8 cellular contexts compared by ENCODE assay signal in genomic region chr7:95871078-95871848, GRCh38.
DNase-seq lines count a peak whose midpoint lies in the region; ATAC-seq and TF ChIP-seq lines count a peak whose summit lies in the region.

No MANE protein-coding gene starts in this region.

- no peak overlapping the region for H3K4me3 ChIP-seq in DOHH2 (ENCODE audit: low read length)

- no peaks in the 10 kb centered on the region for H3K9me2 ChIP-seq in DOHH2 (replicated peaks; ENCODE audit: control insufficient read depth, low read length)

- no peak overlapping the region for H3K27ac ChIP-seq in DOHH2 (ENCODE audit: low read depth, low read length)

- no peaks in the 10 kb centered on the region for H3K79me2 ChIP-seq in DOHH2 (ENCODE audit: control insufficient read depth, low read length)

- no peak overlapping the region for H3K4me3 Mint-ChIP-seq in T-helper 2 cell treated with Interferon-gamma antibody and Interleukin-4, amounts not matched to agents 5 μg/mL and 100 μg/mL, for 36 hours

- no peaks in the 10 kb centered on the region for H3K36me3 ChIP-seq in DOHH2 (ENCODE audit: control insufficient read depth, low read length)

- H3K27me3 Mint-ChIP-seq in T-helper 2 cell treated with Interferon-gamma antibody and Interleukin-4, amounts not matched to agents 5 μg/mL and 100 μg/mL, for 36 hours (ENCODE audit: low read depth), result no peaks in the 10 kb centered on the region

- DNase-seq in NCI-H1417 (lab: John Stamatoyannopoulos, UW) (peak; percentile 64 to 91 (median 83)), SW480 (ENCODE audit: low spot score) (peak; percentile 76), globus pallidus (ENCODE audit: low spot score) (peak; percentile 69), retina (peak; percentile 57)
- no peak for DNase-seq in T-helper 2 cell treated with Interferon-gamma antibody and Interleukin-4, amounts not matched to agents 5 μg/mL and 100 μg/mL, for 36 hours (ENCODE audit: low spot score)
- no peak for DNase-seq in stimulated activated CD4-positive, alpha-beta T cell treated with anti-CD3 and anti-CD28 coated beads, Interleukin-4, amount 100 ng/mL, for 1 hour

- no peaks in the 10 kb centered on the region for H3K36me3 Mint-ChIP-seq in T-helper 2 cell treated with Interferon-gamma antibody and Interleukin-4, amounts not matched to agents 5 μg/mL and 100 μg/mL, for 36 hours (ENCODE audit: low read depth)

- no peak overlapping the region for H3K27ac Mint-ChIP-seq in T-helper 2 cell treated with Interferon-gamma antibody and Interleukin-4, amounts not matched to agents 5 μg/mL and 100 μg/mL, for 36 hours

- no peaks in the 10 kb centered on the region for H3K9me3 ChIP-seq in DOHH2 (ENCODE audit: control insufficient read depth, insufficient read depth, low read length)

- H3F3A ChIP-seq in DOHH2 (ENCODE audit: control insufficient read depth, insufficient read depth), result no peaks in the 10 kb centered on the region

- ATAC-seq in GM21723 (IDR thresholded peaks at IDR 0.05; ENCODE audit: unreplicated experiment), result peak; percentile 75

- H3K27me3 ChIP-seq in DOHH2 (ENCODE audit: control insufficient read depth, low read length), result 0 out of 2 replicates have a peak, but pooled peaks cover 2% of the 10 kb centered on the region

- no peaks in the 10 kb centered on the region for H3K9me3 Mint-ChIP-seq in T-helper 2 cell treated with Interferon-gamma antibody and Interleukin-4, amounts not matched to agents 5 μg/mL and 100 μg/mL, for 36 hours

- TF ChIP-seq CTCF in DOHH2 (IDR thresholded peaks at IDR 0.05; ENCODE audit: low read depth, low read length, poor library complexity, severe bottlenecking), result peak; percentile 78

- no peak overlapping the region for H3K4me2 ChIP-seq in DOHH2 (ENCODE audit: low read length)

- H3K4me1 ChIP-seq in DOHH2 (ENCODE audit: control insufficient read depth, low read length), result no peaks in the 10 kb centered on the region

- no peaks in the 10 kb centered on the region for H4K20me1 ChIP-seq in DOHH2 (ENCODE audit: control insufficient read depth, insufficient read depth, low read depth, low read length)

- H3K4me1 Mint-ChIP-seq in T-helper 2 cell treated with Interferon-gamma antibody and Interleukin-4, amounts not matched to agents 5 μg/mL and 100 μg/mL, for 36 hours (ENCODE audit: low read depth), result no peaks in the 10 kb centered on the region

Comparison
In these comparisons a context has a peak if more than half of its experiments do, and no peak if none do; other contexts are left out.
1. DNase-seq: peak in NCI-H1417 (3 of 3), SW480 (single experiment), globus pallidus (single experiment) and retina (single experiment); none in T-helper 2 cell treated with Interferon-gamma antibody and Interleukin-4, amounts not matched to agents 5 μg/mL and 100 μg/mL, for 36 hours (single experiment) and stimulated activated CD4-positive, alpha-beta T cell treated with anti-CD3 and anti-CD28 coated beads, Interleukin-4, amount 100 ng/mL, for 1 hour (single experiment).